ENCODE assay signal across 33 cellular contexts in the genomic region with DNA sequence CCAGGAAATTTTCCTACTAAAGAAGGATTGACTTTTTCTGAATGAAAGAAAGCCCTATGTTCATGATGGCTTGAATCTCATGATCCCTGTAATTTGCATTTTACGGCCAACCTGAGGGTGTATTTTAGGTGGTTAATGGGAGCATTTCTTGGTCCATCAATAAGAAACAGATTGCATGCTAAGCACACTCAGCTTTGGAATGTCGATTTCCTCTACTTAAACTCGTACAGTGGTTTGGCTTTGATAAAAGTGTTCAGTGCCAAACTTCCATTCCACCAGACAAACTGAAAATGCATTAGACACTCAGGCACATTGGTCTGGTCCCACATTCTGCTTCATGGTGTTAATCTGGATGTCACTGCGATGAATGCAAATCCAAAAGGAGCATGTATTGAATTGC.
DNase-seq lines count a peak whose midpoint lies in the region; ATAC-seq and TF ChIP-seq lines count a peak whose summit lies in the region.
"Had no signal": no experiment of that assay in that cellular context is flagged by ENCODE, and none has a peak within 500 bp of the region (broad histone marks: within the 10 kb centered on the region; RNA-seq: fewer than 3 reads in every experiment).

No MANE protein-coding gene starts in this region.

- peaks cover 56% of the 10 kb centered on the region; the same call in 1 of the 2 replicates for H3K36me3 ChIP-seq in GM23338 (ENCODE audit: insufficient read depth)
- peaks cover 24 to 63% of the 10 kb centered on the region in 2 experiments for H3K36me3 ChIP-seq in mesenchymal stem cell (ENCODE audit: control insufficient read depth in 1 of 2, insufficient read depth in 2 of 2, low read depth in 1 of 2, low read length in 2 of 2)
- H3K36me3 ChIP-seq: gastrocnemius medialis, lower lobe of right lung, Peyer's patch had no signal

- in situ Hi-C loops in astrocyte of the spinal cord (cut with HindIII; ENCODE audit: low sequenced_read_pairs) = no loop called here

- H2AFZ ChIP-seq in GM23338 (no peak overlapping the region), mesenchymal stem cell (ENCODE audit: low read depth, low read length) (no peak overlapping the region)

- no peak overlapping the region for H2BK15ac ChIP-seq in mesenchymal stem cell (ENCODE audit: low read depth, poor library complexity, severe bottlenecking)

- H3K79me2 ChIP-seq in GM23338 (replicated peaks; ENCODE audit: insufficient read depth) = 0 out of 2 replicates have a peak, but pooled peaks cover 8% of the 10 kb centered on the region

- H3K27me3 Mint-ChIP-seq in GM23338 (ENCODE audit: insufficient read depth, low read depth, poor library complexity) (no peaks in the 10 kb centered on the region), glutamatergic neuron (ENCODE audit: unreplicated experiment) (no peaks in the 10 kb centered on the region)
- H3K27me3 Mint-ChIP-seq: stimulated activated naive B cell treated with anti-CD40 and anti-IgM and Interleukin-4, amounts not matched to agents 10 μg/mL and 1 μg/mL and 100 μg/mL, for 72 hours; type B pancreatic cell had no signal

- no peaks in the 10 kb centered on the region for H3K27me3 ChIP-seq in GM23338 (ENCODE audit: insufficient read depth)
- H3K27me3 ChIP-seq in mesenchymal stem cell (ENCODE audit: control insufficient read depth in 1 of 2, insufficient read depth in 1 of 2, low read length in 2 of 2) = no peaks in the 10 kb centered on the region
- H3K27me3 ChIP-seq: gastrocnemius medialis, Peyer's patch had no signal

- H3F3A ChIP-seq in GM23338 (replicated peaks; ENCODE audit: low read depth) = no peaks in the 10 kb centered on the region

- H3K79me1 ChIP-seq in mesenchymal stem cell (replicated peaks; ENCODE audit: low read length, poor library complexity, severe bottlenecking) = peaks cover 17% of the 10 kb centered on the region

- H2BK12ac ChIP-seq in mesenchymal stem cell (ENCODE audit: low read length in 2 of 2) = no peak overlapping the region

- no peak overlapping the region for H3K4me2 ChIP-seq in GM23338
- H3K4me2 ChIP-seq in mesenchymal stem cell (ENCODE audit: low read length, poor library complexity, severe bottlenecking) = no peak overlapping the region

- H3K27ac Mint-ChIP-seq in GM23338 (no peak overlapping the region), glutamatergic neuron (ENCODE audit: unreplicated experiment) (no peak overlapping the region)
- H3K27ac Mint-ChIP-seq: activated CD4-positive, alpha-beta T cell treated with anti-CD3 and anti-CD28 coated beads, Interleukin-2, amount 10 ng/mL, durations not matched to agents 24 days and 14 days; activated T-helper 2 cell treated with anti-CD3 and anti-CD28 coated beads, Interferon-gamma antibody, Interleukin-2, Interleukin-4, amounts not matched to agents 10 μg/mL and 5 μg/mL and 100 μg/mL, durations not matched to agents 14 hours and 24 hours and 36 hours; naive thymus-derived CD4-positive, alpha-beta T cell; stimulated activated naive B cell treated with anti-CD40 and anti-IgM and Interleukin-4, amounts not matched to agents 10 μg/mL and 1 μg/mL and 100 μg/mL, for 72 hours; type B pancreatic cell had no signal

- DNase-seq in AG10803 (ENCODE audit: low read depth) = peak; percentile 95
- no peak for DNase-seq in GM23338 (ENCODE audit: low spot score)
- peak; percentile 68 for DNase-seq in astrocyte of the spinal cord (ENCODE audit: low read depth, low spot score)
- no peak for DNase-seq in mesenchymal stem cell
- no peak for DNase-seq in AML-193 (lab: John Stamatoyannopoulos, UW)
- no peak for DNase-seq in glutamatergic neuron
- DNase-seq in effector CD8-positive, alpha-beta T cell (lab: John Stamatoyannopoulos, UW) = no peak
- DNase-seq: ACHN; activated CD4-positive, alpha-beta T cell treated with anti-CD3 and anti-CD28 coated beads, Interleukin-2, amount 10 ng/mL, durations not matched to agents 24 days and 14 days; activated CD8-positive, alpha-beta memory T cell treated with anti-CD3 and anti-CD28 coated beads for 24 hours; activated naive CD4-positive, alpha-beta T cell treated with anti-CD3 and anti-CD28 coated beads, Interleukin-2, amount 50 U/mL, for 16 hours; activated T-cell treated with anti-CD3 and anti-CD28 coated beads for 4 hours; amygdala; caudate nucleus; cortex of kidney; DMS79; erythroblast; gastrocnemius medialis; GDM1; hippocampal formation; lower lobe of right lung; naive thymus-derived CD4-positive, alpha-beta T cell; NCI-H1436; NCI-H2081 treated with DMSO at 0.1 percent for 48 hours; NCI-H345; NCI-H774; Peyer's patch; stimulated activated naive B cell treated with anti-CD40 and anti-IgM and Interleukin-4, amounts not matched to agents 10 μg/mL and 1 μg/mL and 100 μg/mL, for 72 hours had no signal

- H4K20me1 ChIP-seq in GM23338 (replicated peaks; ENCODE audit: insufficient read depth) = peaks cover 4% of the 10 kb centered on the region; the same call in 1 of the 2 replicates

- H4K8ac ChIP-seq in mesenchymal stem cell (ENCODE audit: low read length) = peak overlapping the region; percentile 64

- H3K9me3 Mint-ChIP-seq in GM23338 (no peaks in the 10 kb centered on the region), glutamatergic neuron (ENCODE audit: unreplicated experiment) (no peaks in the 10 kb centered on the region)
- H3K9me3 Mint-ChIP-seq: activated CD4-positive, alpha-beta T cell treated with anti-CD3 and anti-CD28 coated beads, Interleukin-2, amount 10 ng/mL, durations not matched to agents 24 days and 14 days; activated T-helper 2 cell treated with anti-CD3 and anti-CD28 coated beads, Interferon-gamma antibody, Interleukin-2, Interleukin-4, amounts not matched to agents 10 μg/mL and 5 μg/mL and 100 μg/mL, durations not matched to agents 14 hours and 24 hours and 36 hours; CD14-positive monocyte; stimulated activated naive B cell treated with anti-CD40 and anti-IgM and Interleukin-4, amounts not matched to agents 10 μg/mL and 1 μg/mL and 100 μg/mL, for 72 hours; type B pancreatic cell had no signal

- H3K23ac ChIP-seq in mesenchymal stem cell (ENCODE audit: low read length in 2 of 2) = no peak overlapping the region

- no peak overlapping the region for H3K18ac ChIP-seq in mesenchymal stem cell (ENCODE audit: low read depth in 1 of 2, low read length in 2 of 2)

- H3K36me3 Mint-ChIP-seq in GM23338 (ENCODE audit: low read depth) (peaks cover 65% of the 10 kb centered on the region), glutamatergic neuron (ENCODE audit: unreplicated experiment) (no peaks in the 10 kb centered on the region)
- H3K36me3 Mint-ChIP-seq: naive thymus-derived CD4-positive, alpha-beta T cell; stimulated activated naive B cell treated with anti-CD40 and anti-IgM and Interleukin-4, amounts not matched to agents 10 μg/mL and 1 μg/mL and 100 μg/mL, for 72 hours had no signal

- H3K4me1 Mint-ChIP-seq in GM23338 = no peaks in the 10 kb centered on the region; the same call in 2 of the 3 replicates
- no peaks in the 10 kb centered on the region for H3K4me1 Mint-ChIP-seq in glutamatergic neuron (ENCODE audit: low read depth, unreplicated experiment)
- H3K4me1 Mint-ChIP-seq: activated CD4-positive, alpha-beta T cell treated with anti-CD3 and anti-CD28 coated beads, Interleukin-2, amount 10 ng/mL, durations not matched to agents 24 days and 14 days; naive thymus-derived CD4-positive, alpha-beta T cell; stimulated activated naive B cell treated with anti-CD40 and anti-IgM and Interleukin-4, amounts not matched to agents 10 μg/mL and 1 μg/mL and 100 μg/mL, for 72 hours had no signal

- H2BK5ac ChIP-seq in mesenchymal stem cell (ENCODE audit: low read depth, low read length, poor library complexity, severe bottlenecking) = no peak overlapping the region

- H3K9ac ChIP-seq in mesenchymal stem cell (ENCODE audit: low read length) = peak overlapping the region; percentile 45

- H3K9me3 ChIP-seq in mesenchymal stem cell (ENCODE audit: control insufficient read depth, low read length) = no peaks in the 10 kb centered on the region
- H3K9me3 ChIP-seq: gastrocnemius medialis, lower lobe of right lung, Peyer's patch had no signal

- ATAC-seq in GM23338 = no peak
- ATAC-seq in HG02571 (IDR thresholded peaks at IDR 0.05; ENCODE audit: unreplicated experiment) = no peak
- ATAC-seq: gastrocnemius medialis; lower lobe of right lung; naive thymus-derived CD4-positive, alpha-beta T cell; stimulated activated naive B cell treated with anti-CD40 and anti-IgM and Interleukin-4, amounts not matched to agents 10 μg/mL and 1 μg/mL and 100 μg/mL, for 72 hours had no signal

- H3K4ac ChIP-seq in mesenchymal stem cell (ENCODE audit: low read depth in 1 of 2, low read length in 2 of 2) = no peak overlapping the region

- WGBS in mesenchymal stem cell = 98% methylated on average over 4 of the region's 4 CpGs

- H3K4me1 ChIP-seq in GM23338 (ENCODE audit: insufficient read depth) (no peaks in the 10 kb centered on the region), mesenchymal stem cell (ENCODE audit: control insufficient read depth, insufficient read depth, low read depth, low read length) (peaks cover 2% of the 10 kb centered on the region)
- H3K4me1 ChIP-seq: gastrocnemius medialis, lower lobe of right lung, Peyer's patch had no signal

- TF ChIP-seq CTCF in AG10803 (conservative IDR thresholded peaks at IDR 0.05; ENCODE audit: low read length) (no peak), GM23338 (conservative IDR thresholded peaks at IDR 0.05; ENCODE audit: low read depth in 2 of 2) (no peak), astrocyte of the spinal cord (IDR thresholded peaks at IDR 0.05; ENCODE audit: low read depth, low read length) (no peak), glutamatergic neuron (IDR thresholded peaks at IDR 0.05; ENCODE audit: partially characterized antibody, unreplicated experiment) (no peak)

- H3K4me3 ChIP-seq in AG10803 (ENCODE audit: low read length) (no peak overlapping the region), GM23338 (no peak overlapping the region), astrocyte of the spinal cord (ENCODE audit: low read depth, low read length) (no peak overlapping the region), mesenchymal stem cell (ENCODE audit: insufficient read depth in 1 of 2, low read depth in 1 of 2, low read length in 2 of 2) (no peak overlapping the region)
- H3K4me3 ChIP-seq: gastrocnemius medialis, lower lobe of right lung, Peyer's patch, skin epidermis had no signal

- H2AK5ac ChIP-seq in mesenchymal stem cell (ENCODE audit: low read length, severe bottlenecking) = peak overlapping the region; percentile 46

- no peak overlapping the region for H2BK120ac ChIP-seq in mesenchymal stem cell (ENCODE audit: low read depth, low read length)

- H3K14ac ChIP-seq in mesenchymal stem cell (ENCODE audit: low read length in 2 of 2) = no peak overlapping the region

- H4K91ac ChIP-seq in mesenchymal stem cell (ENCODE audit: low read length) = no peak overlapping the region

- H3K27ac ChIP-seq in GM23338 (ENCODE audit: low read depth) (peak overlapping the region; percentile 52), mesenchymal stem cell (ENCODE audit: low read length, poor library complexity, severe bottlenecking) (no peak overlapping the region)
- H3K27ac ChIP-seq: gastrocnemius medialis, lower lobe of right lung, Peyer's patch, skin epidermis had no signal

- no peak overlapping the region for H3K4me3 Mint-ChIP-seq in GM23338
- no peak overlapping the region for H3K4me3 Mint-ChIP-seq in glutamatergic neuron (ENCODE audit: unreplicated experiment)
- H3K4me3 Mint-ChIP-seq: activated CD4-positive, alpha-beta T cell treated with anti-CD3 and anti-CD28 coated beads, Interleukin-2, amount 10 ng/mL, durations not matched to agents 24 days and 14 days; CD14-positive monocyte; naive thymus-derived CD4-positive, alpha-beta T cell; stimulated activated naive B cell treated with anti-CD40 and anti-IgM and Interleukin-4, amounts not matched to agents 10 μg/mL and 1 μg/mL and 100 μg/mL, for 72 hours; type B pancreatic cell had no signal

- H3K9me2 ChIP-seq in GM23338 (ENCODE audit: insufficient read depth) = no peaks in the 10 kb centered on the region

Comparison
In these comparisons a context has a peak if more than half of its experiments do, and no peak if none do; other contexts are left out.
1. DNase-seq: peak in AG10803 (single experiment) and astrocyte of the spinal cord (single experiment); none in GM23338 (single experiment), mesenchymal stem cell (single experiment), AML-193 (0 of 2), glutamatergic neuron (single experiment) and effector CD8-positive, alpha-beta T cell (single experiment).